ENCODE assay signal across 19 cellular contexts in the genomic region with DNA sequence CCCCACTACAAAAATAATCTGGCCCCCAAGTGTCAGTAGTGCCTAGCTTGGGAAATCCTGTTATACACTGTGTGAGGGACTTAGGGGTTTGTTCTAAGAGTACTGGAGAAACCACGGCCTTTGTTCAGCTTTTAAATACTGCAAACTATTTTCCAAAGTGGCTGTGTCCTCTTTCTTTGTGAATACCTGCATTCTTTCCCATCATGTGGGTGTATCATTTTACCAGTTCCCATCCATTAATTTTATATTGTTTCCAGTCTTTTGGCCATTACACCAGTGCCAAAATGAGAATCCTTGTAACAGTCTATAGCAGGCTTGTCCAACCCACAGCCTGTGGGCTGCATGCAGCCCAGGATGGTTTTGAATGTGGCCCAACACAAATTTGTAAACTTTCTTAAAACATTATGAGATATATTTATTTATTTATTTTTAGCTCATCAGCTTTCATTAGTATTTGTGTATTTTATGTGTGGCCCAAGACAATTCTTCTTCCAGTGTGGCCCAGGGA. TPM values are rescaled to one million over a fixed set of nuclear protein-coding genes. Genes with fewer than 3 reads are reported as not detected.
DNase-seq lines count a peak whose midpoint lies in the region; ATAC-seq and TF ChIP-seq lines count a peak whose summit lies in the region.
"Had no signal": no experiment of that assay in that cellular context is flagged by ENCODE, and none has a peak within 500 bp of the region (broad histone marks: within the 10 kb centered on the region; RNA-seq: fewer than 3 reads in every experiment).

No MANE protein-coding gene starts in this region.

- H3K79me2 ChIP-seq in hepatocyte: no peaks in the 10 kb centered on the region

- TF ChIP-seq CTCF in HEK293 (tag by site-specific recombination; IDR thresholded peaks at IDR 0.05): no peak
- no peak for TF ChIP-seq CTCF in hepatocyte (IDR thresholded peaks at IDR 0.05; ENCODE audit: poor library complexity)
- TF ChIP-seq CTCF in stomach (IDR thresholded peaks at IDR 0.05): no peak

- H3K27ac ChIP-seq in HEK293 (ENCODE audit: extremely low read depth, low read depth, low read length) (peak overlapping the region; percentile 40; the same call in 1 of the 2 replicates), SJSA1 (peak overlapping the region; percentile 57), hepatocyte (peak overlapping the region; percentile 87), stomach (peak overlapping the region in 3 of 5 donors; percentile 27 to 58 (median 34))
- H3K27ac ChIP-seq: WERI-Rb-1 had no signal

- H3K36me3 ChIP-seq in HEK293 (ENCODE audit: control insufficient read depth in 2 of 2, insufficient read depth in 1 of 2, low read length in 2 of 2): no peaks in the 10 kb centered on the region
- no peaks in the 10 kb centered on the region for H3K36me3 ChIP-seq in SJSA1
- no peaks in the 10 kb centered on the region for H3K36me3 ChIP-seq in hepatocyte (replicated peaks; ENCODE audit: insufficient read depth, low read depth)
- H3K36me3 ChIP-seq in stomach: no peaks in the 10 kb centered on the region
- H3K36me3 ChIP-seq: BE2C, WERI-Rb-1 had no signal

- no peak for TF ChIP-seq POLR2A in stomach (IDR thresholded peaks at IDR 0.05)

- H3K27me3 ChIP-seq in SJSA1 (replicated peaks): no peaks in the 10 kb centered on the region
- H3K27me3 ChIP-seq in hepatocyte: no peaks in the 10 kb centered on the region
- no peaks in the 10 kb centered on the region for H3K27me3 ChIP-seq in stomach
- H3K27me3 ChIP-seq: BE2C had no signal

- no peak overlapping the region for H3K4me3 ChIP-seq in HEK293 (ENCODE audit: low read depth, low read length)
- no peak overlapping the region for H3K4me3 ChIP-seq in SJSA1
- no peak overlapping the region for H3K4me3 ChIP-seq in hepatocyte
- H3K4me3 ChIP-seq in stomach: no peak overlapping the region
- H3K4me3 ChIP-seq: GM12878, mucosa of descending colon had no signal

- no peaks in the 10 kb centered on the region for H4K20me1 ChIP-seq in hepatocyte (ENCODE audit: insufficient read depth, poor library complexity, severe bottlenecking)

- H3K4me1 ChIP-seq in HEK293 (ENCODE audit: control insufficient read depth, insufficient read depth, low read length) (peaks cover 25% of the 10 kb centered on the region), SJSA1 (replicated peaks) (peaks cover 63% of the 10 kb centered on the region), hepatocyte (ENCODE audit: insufficient read depth) (peaks cover 38% of the 10 kb centered on the region), stomach (peaks cover 15 to 45% (median 26%) of the 10 kb centered on the region in 4 donors)
- H3K4me1 ChIP-seq: BE2C had no signal

- CTCF ChIA-PET in HEK293 (lab: Yijun Ruan, JAX): interaction anchor here (0.7 kb wide), 2 partner anchors 30 to 52 kb away, joined by 3 to 4 read pairs; no protein-coding TSS in a partner anchor

- H3K9me3 ChIP-seq in HEK293 (ENCODE audit: control insufficient read depth, insufficient read depth, low read depth, low read length): no peaks in the 10 kb centered on the region
- H3K9me3 ChIP-seq in SJSA1 (replicated peaks): no peaks in the 10 kb centered on the region
- no peaks in the 10 kb centered on the region for H3K9me3 ChIP-seq in hepatocyte (ENCODE audit: low read depth)
- no peaks in the 10 kb centered on the region for H3K9me3 ChIP-seq in stomach
- H3K9me3 ChIP-seq: BE2C, mucosa of descending colon had no signal

- TF ChIP-seq EP300 in stomach (IDR thresholded peaks at IDR 0.05): no peak

- POLR2A ChIA-PET in HEK293 (lab: Yijun Ruan, JAX): interaction anchor here (2.3 kb wide), 1 partner anchor 24 kb away, joined by 10 read pairs; a partner anchor contains a TSS

- no peak overlapping the region for H3K4me2 ChIP-seq in hepatocyte

- intact Hi-C loops in stomach (cut with DNase I; ENCODE audit: low total_unique reads): no loop called here

- 57% methylated on average over 1 of the region's 1 CpG for WGBS in hepatocyte (ENCODE audit: low lambda C conversion rate, missing lambda C conversion rate)
- 67 to 93% (median 81%) methylated on average over 1 of the region's 1 CpG for WGBS in stomach, 5 donors

- peak in 1 of 2 experiments; percentile 74 for DNase-seq in SJSA1 (ENCODE audit: low read depth in 1 of 2, low spot score in 2 of 2)
- DNase-seq in hepatocyte (ENCODE audit: low spot score): no peak
- no peak for DNase-seq in stomach
- DNase-seq in 8988T: no peak
- DNase-seq in AG20443 (ENCODE audit: low spot score): no peak
- DNase-seq in islet precursor cell: no peak
- DNase-seq: activated CD8-positive, alpha-beta T cell treated with anti-CD3 and anti-CD28 coated beads, Interleukin-2, amount 10 ng/mL, durations not matched to agents 7 days and 5 days; activated T-cell treated with anti-CD3 and anti-CD28 coated beads, Interleukin-2, amount 50 U/mL, for 48 hours; BE2C; central memory CD4-positive, alpha-beta T cell; effector CD8-positive, alpha-beta T cell; hippocampal formation; stimulated activated CD4-positive, alpha-beta T cell treated with anti-CD3 and anti-CD28 coated beads, Interleukin-2, amount 100 ng/mL, for 24 hours; WERI-Rb-1 had no signal

- no peak for ATAC-seq in HG02763 (IDR thresholded peaks at IDR 0.05; ENCODE audit: unreplicated experiment)
- ATAC-seq: activated CD8-positive, alpha-beta T cell treated with anti-CD3 and anti-CD28 coated beads, Interleukin-2, amount 10 ng/mL, durations not matched to agents 7 days and 5 days; GM12878 had no signal

- no peaks in the 10 kb centered on the region for H3K9me2 ChIP-seq in hepatocyte (replicated peaks; ENCODE audit: insufficient read depth)

- H2AFZ ChIP-seq in hepatocyte: no peak overlapping the region

TF ChIP-seq in HEK293, 187 proteins besides CTCF, POLR2A, EP300 and RAD21:
- TF ChIP-seq, protein P1, sequence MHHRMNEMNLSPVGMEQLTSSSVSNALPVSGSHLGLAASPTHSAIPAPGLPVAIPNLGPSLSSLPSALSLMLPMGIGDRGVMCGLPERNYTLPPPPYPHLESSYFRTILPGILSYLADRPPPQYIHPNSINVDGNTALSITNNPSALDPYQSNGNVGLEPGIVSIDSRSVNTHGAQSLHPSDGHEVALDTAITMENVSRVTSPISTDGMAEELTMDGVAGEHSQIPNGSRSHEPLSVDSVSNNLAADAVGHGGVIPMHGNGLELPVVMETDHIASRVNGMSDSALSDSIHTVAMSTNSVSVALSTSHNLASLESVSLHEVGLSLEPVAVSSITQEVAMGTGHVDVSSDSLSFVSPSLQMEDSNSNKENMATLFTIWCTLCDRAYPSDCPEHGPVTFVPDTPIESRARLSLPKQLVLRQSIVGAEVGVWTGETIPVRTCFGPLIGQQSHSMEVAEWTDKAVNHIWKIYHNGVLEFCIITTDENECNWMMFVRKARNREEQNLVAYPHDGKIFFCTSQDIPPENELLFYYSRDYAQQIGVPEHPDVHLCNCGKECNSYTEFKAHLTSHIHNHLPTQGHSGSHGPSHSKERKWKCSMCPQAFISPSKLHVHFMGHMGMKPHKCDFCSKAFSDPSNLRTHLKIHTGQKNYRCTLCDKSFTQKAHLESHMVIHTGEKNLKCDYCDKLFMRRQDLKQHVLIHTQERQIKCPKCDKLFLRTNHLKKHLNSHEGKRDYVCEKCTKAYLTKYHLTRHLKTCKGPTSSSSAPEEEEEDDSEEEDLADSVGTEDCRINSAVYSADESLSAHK (tag by site-specific recombination; IDR thresholded peaks at IDR 0.05): peak; percentile 53; the same call in 1 of the 2 replicates
- TF ChIP-seq RBAK (tag by site-specific recombination; IDR thresholded peaks at IDR 0.05) (no peak), ZNF335 (tag by site-specific recombination; conservative IDR thresholded peaks at IDR 0.05) (peak; percentile 33)
- TF ChIP-seq, protein P2, sequence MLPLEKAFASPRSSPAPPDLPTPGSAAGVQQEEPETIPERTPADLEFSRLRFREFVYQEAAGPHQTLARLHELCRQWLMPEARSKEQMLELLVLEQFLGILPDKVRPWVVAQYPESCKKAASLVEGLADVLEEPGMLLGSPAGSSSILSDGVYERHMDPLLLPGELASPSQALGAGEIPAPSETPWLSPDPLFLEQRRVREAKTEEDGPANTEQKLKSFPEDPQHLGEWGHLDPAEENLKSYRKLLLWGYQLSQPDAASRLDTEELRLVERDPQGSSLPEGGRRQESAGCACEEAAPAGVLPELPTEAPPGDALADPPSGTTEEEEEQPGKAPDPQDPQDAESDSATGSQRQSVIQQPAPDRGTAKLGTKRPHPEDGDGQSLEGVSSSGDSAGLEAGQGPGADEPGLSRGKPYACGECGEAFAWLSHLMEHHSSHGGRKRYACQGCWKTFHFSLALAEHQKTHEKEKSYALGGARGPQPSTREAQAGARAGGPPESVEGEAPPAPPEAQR (tag by site-specific recombination; IDR thresholded peaks at IDR 0.05): no peak

RNA-seq across cellular contexts. Expression of a gene that starts 23.9 kb away (rescaled TPM):
- 30.5 and 34.0 TPM in 2 replicates for total RNA-seq in SJSA1 (2014; rRNA removed; shearing (Covaris generic))
- total RNA-seq in hepatocyte: 16.3 and 20.1 TPM in 2 replicates
- polyA plus RNA-seq in hepatocyte: 8.6 and 10.3 TPM in 2 replicates
- total RNA-seq in stomach: 10 to 100 TPM; 10.3 to 48.7 (median 36.8) TPM
- 10 to 100 TPM in 1 of 3 donors, 1 to 10 TPM in 2; 7.6 to 14.1 (median 9.9) TPM for polyA plus RNA-seq in stomach

RNA-seq across cellular contexts. Expression of a gene that starts 30.4 kb away (rescaled TPM):
- total RNA-seq in SJSA1 (2014; rRNA removed; shearing (Covaris generic)): 0.29 and 0.88 TPM in 2 replicates
- total RNA-seq in hepatocyte: 4.3 and 6.7 TPM in 2 replicates
- polyA plus RNA-seq in hepatocyte: 6.9 and 7.3 TPM in 2 replicates
- total RNA-seq in stomach: 10 to 100 TPM in 4 of 5 donors, 1 to 10 TPM in 1; 8.1 to 37.1 (median 18.7) TPM
- polyA plus RNA-seq in stomach: 1 to 10 TPM; 2.9 to 4.4 (median 3.4) TPM
- total RNA-seq: activated CD8-positive, alpha-beta T cell treated with anti-CD3 and anti-CD28 coated beads, Interleukin-2, amount 10 ng/mL, durations not matched to agents 7 days and 5 days; T-helper 1 cell treated with Interleukin-12 subunit alpha and Interleukin-12 subunit beta and Interleukin-4 antibody, amounts not matched to agents 30 ng/mL and 1 ng/mL, for 36 hours had no signal

Comparison
In these comparisons a context has a peak if more than half of its experiments do, and no peak if none do; other contexts are left out.
1. H3K27ac ChIP-seq: peak in every context shown above with its lines; median percentile 87 in hepatocyte; 57 in SJSA1; 40 in HEK293; 34 in stomach.